7 cellular contexts compared by ENCODE assay signal in the genomic region with DNA sequence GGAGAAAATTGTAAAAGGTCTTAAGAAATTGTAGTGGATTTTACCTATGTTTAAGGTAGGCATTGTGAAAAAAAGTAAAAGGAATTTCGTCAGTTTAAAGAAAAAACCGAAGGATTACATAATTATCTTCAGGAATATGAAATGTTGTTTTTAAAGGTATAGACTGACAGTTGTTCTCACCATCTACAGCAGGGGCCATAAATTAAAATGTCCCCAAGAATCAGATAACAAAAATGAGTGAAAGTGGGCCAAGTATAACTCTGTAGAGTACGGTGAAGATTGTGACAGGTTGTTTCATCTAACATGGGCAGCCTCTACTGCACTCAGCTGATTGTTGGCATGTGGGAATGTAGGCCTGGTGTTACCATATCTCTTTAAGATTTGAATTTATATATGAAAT.
"Had no signal": no experiment of that assay in that cellular context is flagged by ENCODE, and none has a peak within 500 bp of the region (broad histone marks: within the 10 kb centered on the region; RNA-seq: fewer than 3 reads in every experiment).

No MANE protein-coding gene starts in this region.

- H3K9ac ChIP-seq: KMS-11 had no signal

- H3K27ac ChIP-seq: HL-60, KMS-11 had no signal

- FAIRE-seq: HepG2 had no signal

- H3K9me3 Mint-ChIP-seq: IgD-negative memory B cell had no signal

- H3K27ac Mint-ChIP-seq: IgD-negative memory B cell had no signal

- ATAC-seq: HepG2 had no signal

- DNase-seq: IMR-90, KBM-7, KG1 had no signal

- H3K36me3 Mint-ChIP-seq: IgD-negative memory B cell had no signal

- H3K4me3 Mint-ChIP-seq: IgD-negative memory B cell had no signal

- H3K4me2 ChIP-seq: KMS-11 had no signal

- H3K27me3 Mint-ChIP-seq: IgD-negative memory B cell had no signal
